ENCODE assay signal across 7 cellular contexts in the genomic region with DNA sequence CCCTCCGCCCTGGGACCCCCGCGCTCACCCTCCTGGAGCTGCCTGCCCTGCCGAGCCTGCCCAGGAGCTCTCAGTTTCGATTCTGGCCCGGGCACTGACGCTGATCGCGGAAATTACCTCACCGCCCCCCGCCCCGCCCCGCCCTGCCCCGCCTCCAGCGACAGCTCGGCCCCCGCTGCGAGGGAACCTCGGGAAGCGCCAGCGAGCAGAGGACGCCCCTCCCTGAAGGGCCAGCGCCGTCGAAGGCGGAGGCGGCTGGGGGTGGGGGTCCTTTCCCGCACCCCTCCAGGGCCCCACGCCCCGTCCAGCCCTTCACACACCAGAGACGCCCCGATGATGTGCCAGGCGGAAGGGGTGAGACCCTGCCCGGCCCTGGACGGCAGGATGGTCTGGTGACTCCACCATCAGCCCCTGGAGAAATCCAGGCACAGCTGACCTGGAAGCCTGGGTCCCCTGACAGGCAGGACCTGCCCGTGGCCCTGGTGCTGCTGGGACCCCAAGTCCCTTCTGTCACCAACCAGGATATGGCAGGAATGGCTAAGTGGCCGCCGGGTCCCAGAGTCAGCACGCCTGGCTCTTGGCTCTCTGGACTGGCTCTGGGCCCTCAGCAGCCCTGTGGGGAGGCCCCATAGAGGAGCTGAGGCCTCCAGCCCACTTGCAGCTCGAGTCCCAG. TPM values are rescaled to one million over a fixed set of nuclear protein-coding genes. Genes with fewer than 3 reads are reported as not detected.
DNase-seq lines count a peak whose midpoint lies in the region; ATAC-seq, FAIRE-seq and TF ChIP-seq lines count a peak whose summit lies in the region.

A gene with protein sequence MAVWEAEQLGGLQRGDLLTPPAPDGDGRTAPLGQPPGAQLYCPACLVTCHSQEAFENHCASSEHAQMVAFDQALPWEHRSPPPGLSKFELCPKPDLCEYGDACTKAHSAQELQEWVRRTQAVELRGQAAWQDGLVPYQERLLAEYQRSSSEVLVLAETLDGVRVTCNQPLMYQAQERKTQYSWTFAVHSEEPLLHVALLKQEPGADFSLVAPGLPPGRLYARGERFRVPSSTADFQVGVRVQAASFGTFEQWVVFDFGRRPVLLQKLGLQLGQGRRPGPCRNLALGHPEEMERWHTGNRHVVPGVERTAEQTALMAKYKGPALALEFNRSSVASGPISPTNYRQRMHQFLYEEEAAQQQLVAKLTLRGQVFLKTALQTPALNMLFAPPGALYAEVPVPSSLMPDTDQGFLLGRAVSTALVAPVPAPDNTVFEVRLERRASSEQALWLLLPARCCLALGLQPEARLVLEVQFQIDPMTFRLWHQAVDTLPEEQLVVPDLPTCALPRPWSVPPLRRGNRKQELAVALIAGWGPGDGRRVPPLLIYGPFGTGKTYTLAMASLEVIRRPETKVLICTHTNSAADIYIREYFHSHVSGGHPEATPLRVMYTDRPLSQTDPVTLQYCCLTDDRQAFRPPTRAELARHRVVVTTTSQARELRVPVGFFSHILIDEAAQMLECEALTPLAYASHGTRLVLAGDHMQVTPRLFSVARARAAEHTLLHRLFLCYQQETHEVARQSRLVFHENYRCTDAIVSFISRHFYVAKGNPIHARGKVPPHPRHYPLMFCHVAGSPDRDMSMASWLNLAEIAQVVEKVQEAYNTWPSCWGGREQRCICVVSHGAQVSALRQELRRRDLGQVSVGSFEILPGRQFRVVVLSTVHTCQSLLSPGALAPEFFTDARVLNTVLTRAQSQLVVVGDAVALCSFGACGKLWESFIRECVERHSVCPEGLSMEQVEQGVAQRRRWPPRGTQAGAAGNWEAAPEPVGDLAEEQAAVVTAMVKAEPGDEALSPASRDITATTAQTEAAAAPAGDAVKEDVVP (N-terminal part only) (minus strand): TSS at position 84 of the 673 bp plus-strand sequence. CDS start 1,854 bp downstream, outside the sequence.

- H3K27ac ChIP-seq in SJSA1: peak within 1 kb of the TSS; percentile 60
- peak within 1 kb of the TSS; percentile 35 to 58 (median 56) for H3K27ac ChIP-seq in pancreas

- 6 to 12% methylated on average over 24 to 40 of the region's 40 CpGs for WGBS in pancreas, 2 donors

- no peak for TF ChIP-seq CTCF in pancreas (IDR thresholded peaks at IDR 0.05)

- no peaks in the 10 kb centered on the region for H3K9me3 ChIP-seq in SJSA1 (replicated peaks)
- no peaks in the 10 kb centered on the region for H3K9me3 ChIP-seq in pancreas

- ATAC-seq in Right ventricle myocardium superior (ENCODE audit: poor library complexity) (peak; percentile 84), pancreas (peak; percentile 89 to 94 (median 93)), GM21423 (IDR thresholded peaks at IDR 0.05; ENCODE audit: unreplicated experiment) (no peak)

- peak within 1 kb of the TSS; percentile 82 for H3K4me3 Mint-ChIP-seq in activated naive CD4-positive, alpha-beta T cell treated with anti-CD3 and anti-CD28 coated beads, Interleukin-2, amount 50 U/mL, for 24 hours

- no peak for TF ChIP-seq POLR2A in GM12891 (IDR thresholded peaks at IDR 0.05; ENCODE audit: low read depth, low read length)

- intact Hi-C loops in Right ventricle myocardium superior (cut with DNase I) (no loop called here), pancreas (cut with DNase I) (no loop called here)

- H3K27me3 ChIP-seq in SJSA1 (replicated peaks) (no peaks in the 10 kb centered on the region), pancreas (no peaks in the 10 kb centered on the region)

- H3K4me1 ChIP-seq in SJSA1 (replicated peaks) (peaks cover 15% of the 10 kb centered on the region), pancreas (peaks cover 0 to 8% (median 7%) of the 10 kb centered on the region in 3 donors)

- H3K27me3 Mint-ChIP-seq in activated naive CD4-positive, alpha-beta T cell treated with anti-CD3 and anti-CD28 coated beads, Interleukin-2, amount 50 U/mL, for 24 hours: no peaks in the 10 kb centered on the region

- FAIRE-seq in GM12891 (lab: Jason Lieb, UNC): no peak
- FAIRE-seq in pancreas (lab: Jason Lieb, UNC): no peak

- H3K36me3 Mint-ChIP-seq in activated naive CD4-positive, alpha-beta T cell treated with anti-CD3 and anti-CD28 coated beads, Interleukin-2, amount 50 U/mL, for 24 hours: no peaks in the 10 kb centered on the region

- DNase-seq in GM12891 (ENCODE audit: insufficient read length, low spot score) (peak; percentile 84), HuH-7 (ENCODE audit: low spot score) (peak; percentile 98), SJSA1 (ENCODE audit: low read depth in 1 of 2, low spot score in 2 of 2) (peak; percentile 49 to 77), Right ventricle myocardium superior (peak; percentile 88), pancreas (peak; percentile 71 to 90 (median 79))

- H3K4me1 Mint-ChIP-seq in activated naive CD4-positive, alpha-beta T cell treated with anti-CD3 and anti-CD28 coated beads, Interleukin-2, amount 50 U/mL, for 24 hours: peaks cover 6% of the 10 kb centered on the region

- no peaks in the 10 kb centered on the region for H3K9me3 Mint-ChIP-seq in activated naive CD4-positive, alpha-beta T cell treated with anti-CD3 and anti-CD28 coated beads, Interleukin-2, amount 50 U/mL, for 24 hours

- H3K4me3 ChIP-seq in SJSA1 (peak within 1 kb of the TSS; percentile 60), pancreas (peak within 1 kb of the TSS; percentile 73 to 98 (median 76))

- H3K36me3 ChIP-seq in SJSA1 (peaks cover 10% of the 10 kb centered on the region), pancreas (no peaks in the 10 kb centered on the region)

- no peak within 1 kb of the TSS for H3K27ac Mint-ChIP-seq in activated naive CD4-positive, alpha-beta T cell treated with anti-CD3 and anti-CD28 coated beads, Interleukin-2, amount 50 U/mL, for 24 hours

TF ChIP-seq in GM12891, 5 proteins besides CTCF, POLR2A, EP300 and RAD21:
- TF ChIP-seq PAX5 (IDR thresholded peaks at IDR 0.05; ENCODE audit: insufficient read depth, low read length, severe bottlenecking) (no peak), POLR2AphosphoS5 (IDR thresholded peaks at IDR 0.05; ENCODE audit: low read depth, low read length) (no peak), SPI1 (IDR thresholded peaks at IDR 0.05; ENCODE audit: low read depth, low read length) (no peak), POU2F2 (IDR thresholded peaks at IDR 0.05; ENCODE audit: low read depth, low read length) (no peak), TAF1 (IDR thresholded peaks at IDR 0.05; ENCODE audit: low read depth, low read length) (no peak)

RNA-seq across cellular contexts. Expression of the gene that starts here (rescaled TPM):
- polyA plus RNA-seq in GM12891 (2012; ENCODE audit: low read depth, missing spikeins): 12.6 TPM
- 14.3 and 17.8 TPM in 2 replicates for total RNA-seq in SJSA1 (2014; rRNA removed; shearing (Covaris generic))
- total RNA-seq in Right ventricle myocardium superior: 9.7 TPM
- 10 to 100 TPM; 10.1 to 23.4 (median 13.0) TPM for total RNA-seq in pancreas
- polyA plus RNA-seq in pancreas: 10 to 100 TPM in 1 of 2 donors, 1 to 10 TPM in 1; 6.5 to 14.8 TPM
